In genomic region chr6:43992783-43993505, GRCh38 we compare ENCODE assay signal across 18 cellular contexts.
DNase-seq lines count a peak whose midpoint lies in the region; ATAC-seq and TF ChIP-seq lines count a peak whose summit lies in the region.
"Had no signal": no experiment of that assay in that cellular context is flagged by ENCODE, and none has a peak within 500 bp of the region (broad histone marks: within the 10 kb centered on the region; RNA-seq: fewer than 3 reads in every experiment).

No MANE protein-coding gene starts in this region.

- no peaks in the 10 kb centered on the region for H3K27me3 ChIP-seq in body of pancreas
- no peaks in the 10 kb centered on the region for H3K27me3 ChIP-seq in stomach
- H3K27me3 ChIP-seq: ascending aorta, left lung had no signal

- TF ChIP-seq POLR2A in body of pancreas (IDR thresholded peaks at IDR 0.05) (no peak), stomach (IDR thresholded peaks at IDR 0.05) (no peak)

- H3K4me3 ChIP-seq in body of pancreas (no peak overlapping the region), stomach (no peak overlapping the region)
- H3K4me3 ChIP-seq: ascending aorta, left lung had no signal

- ATAC-seq in body of pancreas: peak; percentile 93
- peak; percentile 87 for ATAC-seq in left lobe of liver

- no peak for TF ChIP-seq EP300 in stomach (IDR thresholded peaks at IDR 0.05)

- H3K4me1 ChIP-seq in body of pancreas (peaks cover 57% of the 10 kb centered on the region), stomach (peaks cover 19 to 39% (median 33%) of the 10 kb centered on the region in 4 donors)
- H3K4me1 ChIP-seq: left lung had no signal

- DNase-seq in DMS53 (lab: John Stamatoyannopoulos, UW) (peak; percentile 34), DMS53 treated with DMSO at 0.1 percent for 48 hours (lab: John Stamatoyannopoulos, UW; ENCODE audit: unreplicated experiment) (no peak), body of pancreas (peak; percentile 83 to 93 (median 90)), left lobe of liver (ENCODE audit: low spot score) (peak; percentile 81), stomach (peak; percentile 83), NCI-H82 treated with DMSO at 0.1 percent for 48 hours (lab: John Stamatoyannopoulos, UW; ENCODE audit: unreplicated experiment) (no peak), SW480 (ENCODE audit: low spot score) (no peak), T-helper 9 cell (no peak)
- DNase-seq: activated gamma-delta T cell treated with Interleukin-2 at 50 U/mL for 16 hours; DMS79; H9; NCI-H1436; NCI-H345; SIG-M5; stimulated activated naive B cell treated with anti-CD40 and anti-IgM and Interleukin-4, amounts not matched to agents 10 μg/mL and 1 μg/mL and 100 μg/mL, for 72 hours; trophoblast cell had no signal

- intact Hi-C loops in body of pancreas (cut with DNase I) (no loop called here), stomach (cut with DNase I; ENCODE audit: low total_unique reads) (no loop called here)

- H3K9me3 ChIP-seq in body of pancreas (no peaks in the 10 kb centered on the region), stomach (no peaks in the 10 kb centered on the region)
- H3K9me3 ChIP-seq: ascending aorta, left lung had no signal

- H3K27ac ChIP-seq in body of pancreas (peak overlapping the region; percentile 79 to 92 (median 86)), stomach (no peak overlapping the region)
- H3K27ac ChIP-seq: left lung had no signal

- TF ChIP-seq CTCF in body of pancreas (IDR thresholded peaks at IDR 0.05): peak in 1 of 7 experiments; percentile 0
- no peak for TF ChIP-seq CTCF in stomach (IDR thresholded peaks at IDR 0.05)

- WGBS in body of pancreas, 2 donors: 38 to 43% methylated on average over 3 to 4 of the region's 4 CpGs
- 35 to 57% (median 41%) methylated on average over 4 of the region's 4 CpGs for WGBS in stomach, 5 donors

- no peaks in the 10 kb centered on the region for H3K36me3 ChIP-seq in body of pancreas (replicated peaks in 1 of 2; ENCODE audit: insufficient read depth in 1 of 2, low read depth in 2 of 2)
- H3K36me3 ChIP-seq in stomach: no peaks in the 10 kb centered on the region
- H3K36me3 ChIP-seq: ascending aorta, left lung had no signal

Comparison
In these comparisons a context has a peak if more than half of its experiments do, and no peak if none do; other contexts are left out.
1. DNase-seq: peak in DMS53 (single experiment), body of pancreas (4 of 4), left lobe of liver (single experiment) and stomach (single experiment); none in DMS53 treated with DMSO at 0.1 percent for 48 hours (single experiment), NCI-H82 treated with DMSO at 0.1 percent for 48 hours (single experiment), SW480 (single experiment) and T-helper 9 cell (single experiment).
2. H3K27ac ChIP-seq: peak in body of pancreas (4 of 4); none in stomach (0 of 5).